1 cellular context compared by ENCODE assay signal in genomic region chr5:6636293-6636692, GRCh38.
TF ChIP-seq lines count a peak whose summit lies in the region.

No MANE protein-coding gene starts in this region.

TF ChIP-seq in GM12878, 131 proteins besides CTCF, POLR2A, EP300 and RAD21 (continued from another document):
- TF ChIP-seq MLLT1 (IDR thresholded peaks at IDR 0.05) (no peak), ZZZ3 (IDR thresholded peaks at IDR 0.05; ENCODE audit: control insufficient read depth, insufficient read length, low read depth) (no peak), IRF4 (IDR thresholded peaks at IDR 0.05; ENCODE audit: low read depth, low read length) (no peak), POU2F2 (IDR thresholded peaks at IDR 0.05; ENCODE audit: borderline replicate concordance, low read depth, low read length) (no peak)
